ENCODE assay signal across 8 cellular contexts in the genomic region with DNA sequence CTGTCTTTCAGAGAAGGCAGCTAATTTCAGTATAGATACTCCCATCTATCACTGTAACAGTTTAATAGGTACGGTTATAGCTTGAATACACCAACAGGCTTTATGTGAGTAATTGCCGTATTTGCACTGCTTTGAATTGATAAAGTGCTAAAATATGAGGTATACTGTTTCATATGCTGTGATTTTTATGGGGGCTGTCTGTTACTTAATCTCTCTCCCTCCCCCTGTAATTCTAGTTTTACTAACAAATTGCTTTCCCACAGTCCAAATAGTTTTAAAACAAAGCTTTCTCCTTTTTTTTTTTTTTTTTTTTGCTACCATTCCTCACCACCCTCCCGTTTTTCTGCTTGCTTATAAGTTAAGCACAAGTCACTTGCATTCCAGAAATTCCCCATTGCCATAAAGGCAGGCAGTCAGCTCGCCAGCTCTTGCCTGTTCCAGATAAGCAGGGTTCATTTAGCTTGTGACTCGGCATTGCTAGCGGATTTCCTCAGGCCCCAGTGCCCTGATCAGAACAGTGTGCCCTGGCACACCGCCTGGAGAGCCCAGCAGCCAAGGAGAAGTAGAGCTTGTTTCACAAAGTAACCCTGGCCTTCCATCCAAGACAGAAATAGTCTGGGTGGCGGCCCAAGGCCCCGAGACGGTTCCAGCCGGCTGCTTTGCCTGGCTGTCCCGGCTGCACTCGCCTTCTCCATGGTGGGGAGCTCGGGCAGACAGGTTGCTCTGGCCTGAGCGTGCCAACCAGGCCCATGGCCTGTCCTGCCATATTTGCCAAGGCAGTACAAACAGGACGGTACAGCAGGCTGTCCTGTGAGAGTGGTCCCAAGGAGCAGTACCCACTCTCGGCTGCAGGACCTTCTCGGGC. TPM values are rescaled to one million over a fixed set of nuclear protein-coding genes. Genes with fewer than 3 reads are reported as not detected.
DNase-seq lines count a peak whose midpoint lies in the region; ATAC-seq and TF ChIP-seq lines count a peak whose summit lies in the region.

No MANE protein-coding gene starts in this region.

- TF ChIP-seq POLR2A in suprapubic skin (IDR thresholded peaks at IDR 0.05): no peak

- WGBS in suprapubic skin: 16% methylated on average over 15 of the region's 18 CpGs

- H3K4me3 Mint-ChIP-seq in activated naive CD4-positive, alpha-beta T cell treated with anti-CD3 and anti-CD28 coated beads for 36 hours: no peak overlapping the region

- H3K36me3 Mint-ChIP-seq in activated naive CD4-positive, alpha-beta T cell treated with anti-CD3 and anti-CD28 coated beads for 36 hours (ENCODE audit: low read depth): no peaks in the 10 kb centered on the region

- no TSS peak for BruUV-seq in A673 (replicated peaks; lab: Mats Ljungman, UMichigan)

- H3K27me3 ChIP-seq in A673 (replicated peaks; ENCODE audit: insufficient read depth, low read depth, low read length, poor library complexity): no peaks in the 10 kb centered on the region
- no peaks in the 10 kb centered on the region for H3K27me3 ChIP-seq in left lung
- H3K27me3 ChIP-seq in suprapubic skin: no peaks in the 10 kb centered on the region

- peak; percentile 88 for ATAC-seq in left lung

- H3K4me1 ChIP-seq in A673 (ENCODE audit: insufficient read depth, low read length, poor library complexity, severe bottlenecking): peaks cover 57% of the 10 kb centered on the region
- H3K4me1 ChIP-seq in left lung: peaks cover 28 to 55% of the 10 kb centered on the region in 2 donors
- H3K4me1 ChIP-seq in suprapubic skin: peaks cover 79% of the 10 kb centered on the region

- peaks cover 5% of the 10 kb centered on the region for H3K4me1 Mint-ChIP-seq in activated naive CD4-positive, alpha-beta T cell treated with anti-CD3 and anti-CD28 coated beads for 36 hours (ENCODE audit: low read depth)

- no peaks in the 10 kb centered on the region for H3K9me3 ChIP-seq in A673 (ENCODE audit: low read depth, low read length, poor library complexity, severe bottlenecking)
- H3K9me3 ChIP-seq in left lung: no peaks in the 10 kb centered on the region
- H3K9me3 ChIP-seq in suprapubic skin: no peaks in the 10 kb centered on the region

- intact Hi-C loops in A673 (cut with micrococcal nuclease; ENCODE audit: unreplicated experiment) (no loop called here), left lung (cut with DNase I) (no loop called here)
- intact Hi-C loops in activated naive CD4-positive, alpha-beta T cell treated with anti-CD3 and anti-CD28 coated beads for 36 hours (cut with micrococcal nuclease): no loop called here

- peak; percentile 73 for DNase-seq in A673 (ENCODE audit: low spot score)
- DNase-seq in NCI-H2081 treated with DMSO at 0.1 percent for 48 hours (lab: John Stamatoyannopoulos, UW): peak; percentile 33
- DNase-seq in dermis microvascular lymphatic vessel endothelial cell (ENCODE audit: low read depth in 2 of 2): peak; percentile 67 to 94
- DNase-seq in left lung: peak; percentile 89 to 91
- peak; percentile 95 to 97 for DNase-seq in suprapubic skin (ENCODE audit: low spot score in 2 of 2)
- no peak for DNase-seq in DMS153 treated with DMSO at 0.1 percent for 48 hours (lab: John Stamatoyannopoulos, UW; ENCODE audit: unreplicated experiment)
- DNase-seq in activated CD4-positive, alpha-beta T cell treated with anti-CD3 and anti-CD28 coated beads for 48 hours: no peak
- DNase-seq in activated naive CD4-positive, alpha-beta T cell treated with anti-CD3 and anti-CD28 coated beads for 36 hours: no peak

- TF ChIP-seq EP300 in suprapubic skin (IDR thresholded peaks at IDR 0.05): no peak

- H3K27ac ChIP-seq in A673 (ENCODE audit: low read depth, low read length, poor library complexity, severe bottlenecking) (peak overlapping the region; percentile 85), left lung (peak overlapping the region; percentile 54 to 79), suprapubic skin (peak overlapping the region; percentile 74)

- H3K4me3 ChIP-seq in A673 (ENCODE audit: low read depth, low read length, poor library complexity, severe bottlenecking): no peak overlapping the region
- H3K4me3 ChIP-seq in left lung: no peak overlapping the region
- peak overlapping the region; percentile 17 for H3K4me3 ChIP-seq in suprapubic skin

- POLR2A ChIA-PET in A673 (lab: Charles Lee; ENCODE audit: low non-redundant PET): interaction anchor here (0.6 kb wide), 2 partner anchors 115 to 188 kb away, joined by 3 to 4 read pairs; a partner anchor contains a TSS

- no peaks in the 10 kb centered on the region for H3K27me3 Mint-ChIP-seq in activated naive CD4-positive, alpha-beta T cell treated with anti-CD3 and anti-CD28 coated beads for 36 hours (ENCODE audit: low read depth)

- H3K36me3 ChIP-seq in A673 (ENCODE audit: insufficient read depth, low read length, poor library complexity, severe bottlenecking): no peaks in the 10 kb centered on the region
- peaks cover 0 to 6% of the 10 kb centered on the region in 2 donors for H3K36me3 ChIP-seq in left lung
- H3K36me3 ChIP-seq in suprapubic skin: no peaks in the 10 kb centered on the region

- H3K27ac Mint-ChIP-seq in activated naive CD4-positive, alpha-beta T cell treated with anti-CD3 and anti-CD28 coated beads for 36 hours: no peak overlapping the region

- H3K9me3 Mint-ChIP-seq in activated naive CD4-positive, alpha-beta T cell treated with anti-CD3 and anti-CD28 coated beads for 36 hours: no peaks in the 10 kb centered on the region

- TF ChIP-seq CTCF in A673 (conservative IDR thresholded peaks at IDR 0.05; ENCODE audit: low read depth, low read length): no peak
- no peak for TF ChIP-seq CTCF in left lung (IDR thresholded peaks at IDR 0.05)
- no peak for TF ChIP-seq CTCF in suprapubic skin (IDR thresholded peaks at IDR 0.05)

- CTCF ChIA-PET in A673 (lab: Charles Lee): interaction anchor here (0.5 to 1.2 kb wide), 4 partner anchors 14 to 492 kb away, joined by 3 to 8 read pairs (median 4); no protein-coding TSS in a partner anchor
- CTCF ChIA-PET in activated naive CD4-positive, alpha-beta T cell treated with anti-CD3 and anti-CD28 coated beads for 36 hours (lab: Charles Lee): interaction anchor here (0.6 to 0.8 kb wide), 2 partner anchors 60 to 173 kb away, joined by 3 to 4 read pairs; no protein-coding TSS in a partner anchor

RNA-seq across cellular contexts. Expression of a gene that starts 43.5 kb away (rescaled TPM):
- total RNA-seq in A673 (2021) (2.1 and 2.4 TPM in 2 replicates), dermis microvascular lymphatic vessel endothelial cell (not detected in 2 replicates), left lung (under 1 TPM; 0.50 to 0.70 TPM), suprapubic skin (1 to 10 TPM; 4.7 to 6.8 (median 5.5) TPM)
- total RNA-seq in activated naive CD4-positive, alpha-beta T cell treated with anti-CD3 and anti-CD28 coated beads for 36 hours: under 1 TPM in 1 of 2 experiments, not detected in 1; 0.21 TPM

Comparison
In these comparisons a context has a peak if more than half of its experiments do, and no peak if none do; other contexts are left out.
1. DNase-seq: peak in A673 (single experiment), NCI-H2081 treated with DMSO at 0.1 percent for 48 hours (single experiment), dermis microvascular lymphatic vessel endothelial cell (2 of 2), left lung (2 of 2) and suprapubic skin (2 of 2); none in DMS153 treated with DMSO at 0.1 percent for 48 hours (single experiment), activated CD4-positive, alpha-beta T cell treated with anti-CD3 and anti-CD28 coated beads for 48 hours (single experiment) and activated naive CD4-positive, alpha-beta T cell treated with anti-CD3 and anti-CD28 coated beads for 36 hours (single experiment).
2. Peak in every context shown above with its lines, with median percentiles within 50 percentile points of each other: H3K27ac ChIP-seq.